18 cellular contexts compared by ENCODE assay signal in the genomic region with DNA sequence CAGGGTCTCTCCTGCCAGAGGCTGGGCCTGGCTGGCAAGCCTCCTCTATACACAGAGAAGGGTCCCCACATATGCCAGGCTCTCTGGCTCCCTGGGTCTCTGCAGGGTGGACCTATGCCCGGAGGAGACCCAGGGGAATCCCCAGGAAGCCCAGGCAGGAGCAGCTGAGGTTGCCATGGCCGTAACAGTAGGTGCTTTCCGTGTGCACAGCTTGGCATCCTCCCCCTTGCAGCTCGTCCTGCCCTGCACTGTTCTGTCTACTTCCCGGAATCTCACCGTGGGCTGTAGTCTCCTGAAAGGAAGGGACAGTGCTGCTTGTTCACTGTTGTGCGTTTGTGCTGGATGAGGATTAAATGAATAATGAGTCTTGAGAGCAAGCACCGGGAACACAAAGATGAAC. TPM values are rescaled to one million over a fixed set of nuclear protein-coding genes. Genes with fewer than 3 reads are reported as not detected.
A peak's percentile ranks its signal among the peaks of the same experiment; 100 is the strongest.
DNase-seq lines count a peak whose midpoint lies in the region; ATAC-seq and TF ChIP-seq lines count a peak whose summit lies in the region.
"Had no signal": no experiment of that assay in that cellular context is flagged by ENCODE, and none has a peak within 500 bp of the region (broad histone marks: within the 10 kb centered on the region; RNA-seq: fewer than 3 reads in every experiment).

No MANE protein-coding gene starts in this region.

- CTCF ChIA-PET in A673 (lab: Charles Lee): no interaction called here

- H3K79me1 ChIP-seq in neuronal stem cell (ENCODE audit: low read depth, low read length): no peaks in the 10 kb centered on the region

- no peak overlapping the region for H2BK12ac ChIP-seq in neuronal stem cell (ENCODE audit: low read length)

- H3K9ac ChIP-seq in neuronal stem cell (ENCODE audit: low read depth, low read length, poor library complexity): no peak overlapping the region
- H3K9ac ChIP-seq: neural progenitor cell had no signal

- H4K8ac ChIP-seq in neuronal stem cell (ENCODE audit: low read depth, low read length): no peak overlapping the region

- no peak overlapping the region for H3K4me2 ChIP-seq in neuronal stem cell (ENCODE audit: insufficient read depth, low read length, poor library complexity, severe bottlenecking)
- H3K4me2 ChIP-seq: neural progenitor cell had no signal

- POLR2A ChIA-PET in A673 (lab: Charles Lee; ENCODE audit: low non-redundant PET): no interaction called here

- no peaks in the 10 kb centered on the region for H3K36me3 ChIP-seq in A673 (ENCODE audit: insufficient read depth, low read length, poor library complexity, severe bottlenecking)
- no peaks in the 10 kb centered on the region for H3K36me3 ChIP-seq in heart right ventricle
- no peaks in the 10 kb centered on the region for H3K36me3 ChIP-seq in neuronal stem cell (replicated peaks in 1 of 2; ENCODE audit: control insufficient read depth in 2 of 2, insufficient read depth in 2 of 2, low read length in 2 of 2)
- H3K36me3 ChIP-seq in H7 (replicated peaks; ENCODE audit: control insufficient read depth, insufficient read depth, low read length): no peaks in the 10 kb centered on the region
- H3K36me3 ChIP-seq: neural progenitor cell, suprapubic skin had no signal

- H4K91ac ChIP-seq in neuronal stem cell (ENCODE audit: low read depth, low read length, poor library complexity): no peak overlapping the region

- H2BK15ac ChIP-seq in neuronal stem cell (ENCODE audit: low read length): no peak overlapping the region

- no peak overlapping the region for H2BK120ac ChIP-seq in neuronal stem cell (ENCODE audit: low read depth, low read length)

- BruUV-seq in A673 (replicated peaks; lab: Mats Ljungman, UMichigan): no TSS peak

- H3K14ac ChIP-seq in neuronal stem cell (ENCODE audit: low read length): peak overlapping the region; percentile 9

- DNase-seq in A673 (ENCODE audit: low spot score) (peak; percentile 27), NCI-H69 (lab: John Stamatoyannopoulos, UW) (peak; percentile 76), heart right ventricle (no peak), neuronal stem cell (ENCODE audit: low spot score) (no peak), NCI-H82 (lab: John Stamatoyannopoulos, UW) (no peak), NCI-H1417 (lab: John Stamatoyannopoulos, UW) (no peak), NCI-H2081 (lab: John Stamatoyannopoulos, UW) (no peak), H7 (no peak)
- DNase-seq: activated CD8-positive, alpha-beta memory T cell treated with anti-CD3 and anti-CD28 coated beads, Interleukin-2, amount 50 U/mL, for 48 hours; activated naive CD8-positive, alpha-beta T cell treated with anti-CD3 and anti-CD28 coated beads, Interleukin-2, amount 50 U/mL, for 24 hours; cerebellar nuclear complex; DMS53; glutamatergic neuron; HFFc6; NCI-H2029 treated with DMSO at 0.1 percent for 48 hours; stimulated activated CD4-positive, alpha-beta T cell treated with anti-CD3 and anti-CD28 coated beads, Interleukin-12 subunit alpha, Interleukin-12 subunit beta, amount 100 ng/mL, for 4 hours had no signal

- WGBS in heart right ventricle, 2 donors: 26 to 28% methylated on average over 8 of the region's 8 CpGs
- no CpG with 5 or more reads among the region's 8 CpGs for WGBS in neuronal stem cell (ENCODE audit: extremely low coverage in 2 of 2, insufficient read length in 2 of 2, insufficient replicate concordance in 1 of 2), 2 donors

- no peak overlapping the region for H2BK5ac ChIP-seq in neuronal stem cell (ENCODE audit: low read length)

- no peak overlapping the region for H3K4ac ChIP-seq in neuronal stem cell (ENCODE audit: low read length)

- TF ChIP-seq CTCF in A673 (conservative IDR thresholded peaks at IDR 0.05; ENCODE audit: low read depth, low read length) (no peak), heart right ventricle (IDR thresholded peaks at IDR 0.05) (no peak)

- peak overlapping the region; percentile 31 for H2AFZ ChIP-seq in neuronal stem cell (ENCODE audit: low read length)
- H2AFZ ChIP-seq: neural progenitor cell had no signal

- H3K4me1 ChIP-seq in A673 (ENCODE audit: insufficient read depth, low read length, poor library complexity, severe bottlenecking): peaks cover 25% of the 10 kb centered on the region
- H3K4me1 ChIP-seq in heart right ventricle: peaks cover 17 to 62% (median 46%) of the 10 kb centered on the region in 9 donors
- H3K4me1 ChIP-seq in neuronal stem cell (ENCODE audit: control insufficient read depth in 2 of 2, insufficient read depth in 1 of 2, low read depth in 1 of 2, low read length in 2 of 2): peaks cover 2 to 11% of the 10 kb centered on the region in 2 donors
- H3K4me1 ChIP-seq: neural progenitor cell had no signal

- no peak overlapping the region for H3K23ac ChIP-seq in neuronal stem cell (ENCODE audit: low read depth, low read length, poor library complexity)

- ATAC-seq in heart right ventricle: peak in 7 of 8 donors; percentile 31 to 65 (median 50)
- ATAC-seq: activated naive CD8-positive, alpha-beta T cell treated with anti-CD3 and anti-CD28 coated beads, Interleukin-2, amount 50 U/mL, for 24 hours had no signal

- H3K9me3 ChIP-seq in A673 (ENCODE audit: low read depth, low read length, poor library complexity, severe bottlenecking): no peaks in the 10 kb centered on the region
- H3K9me3 ChIP-seq in heart right ventricle: no peaks in the 10 kb centered on the region
- H3K9me3 ChIP-seq in neuronal stem cell (replicated peaks in 1 of 2; ENCODE audit: control insufficient read depth in 2 of 2, insufficient read depth in 1 of 2, low read depth in 1 of 2, low read length in 2 of 2): no peaks in the 10 kb centered on the region
- H3K9me3 ChIP-seq: suprapubic skin had no signal

- intact Hi-C loops in A673 (cut with micrococcal nuclease; ENCODE audit: unreplicated experiment) (no loop called here), heart right ventricle (cut with DNase I) (no loop called here)

- H2AK5ac ChIP-seq in neuronal stem cell (ENCODE audit: low read depth, low read length): no peak overlapping the region

- peak overlapping the region; percentile 29 for H3K27ac ChIP-seq in A673 (ENCODE audit: low read depth, low read length, poor library complexity, severe bottlenecking)
- H3K27ac ChIP-seq in heart right ventricle: peak overlapping the region in 8 of 10 donors; percentile 3 to 69 (median 53)
- no peak overlapping the region for H3K27ac ChIP-seq in neuronal stem cell (replicated peaks; ENCODE audit: low read length)
- H3K27ac ChIP-seq: neural progenitor cell, suprapubic skin had no signal

- H3K4me3 ChIP-seq in A673 (ENCODE audit: low read depth, low read length, poor library complexity, severe bottlenecking) (no peak overlapping the region), heart right ventricle (no peak overlapping the region), neuronal stem cell (ENCODE audit: low read length in 2 of 2) (no peak overlapping the region), H7 (ENCODE audit: insufficient read depth, low read depth, low read length) (no peak overlapping the region)
- H3K4me3 ChIP-seq: neural progenitor cell, suprapubic skin had no signal

- H3K27me3 ChIP-seq in A673 (replicated peaks; ENCODE audit: insufficient read depth, low read depth, low read length, poor library complexity): no peaks in the 10 kb centered on the region
- no peaks in the 10 kb centered on the region for H3K27me3 ChIP-seq in heart right ventricle
- H3K27me3 ChIP-seq in neuronal stem cell (ENCODE audit: control insufficient read depth in 3 of 3, insufficient read depth in 3 of 3, low read depth in 1 of 3, low read length in 3 of 3): no peaks in the 10 kb centered on the region
- no peaks in the 10 kb centered on the region for H3K27me3 ChIP-seq in H7 (ENCODE audit: control insufficient read depth, insufficient read depth, low read length)
- H3K27me3 ChIP-seq: neural progenitor cell, suprapubic skin had no signal

- H3K18ac ChIP-seq in neuronal stem cell (ENCODE audit: low read length): no peak overlapping the region

RNA-seq across cellular contexts. Expression of a gene that starts 47.8 kb away (rescaled TPM):
- total RNA-seq in A673 (2021) (15.7 and 19.2 TPM in 2 replicates), heart right ventricle (10 to 100 TPM; 20.8 to 62.6 (median 38.5) TPM)
- polyA plus RNA-seq in heart right ventricle: 10 to 100 TPM; 33.0 to 44.6 TPM
- polyA plus RNA-seq in neuronal stem cell (2013, experiment 1 of 2): 2.7 TPM
- polyA plus RNA-seq in neuronal stem cell (2013, experiment 2 of 2): 2.3 TPM
- total RNA-seq in H7 (2014; rRNA removed; shearing (Covaris generic)): 0.41 and 1.9 TPM in 2 replicates

Comparison
In these comparisons a context has a peak if more than half of its experiments do, and no peak if none do; other contexts are left out.
1. DNase-seq: peak in A673 (single experiment) and NCI-H69 (single experiment); none in heart right ventricle (0 of 2), neuronal stem cell (single experiment), NCI-H82 (single experiment), NCI-H1417 (0 of 3), NCI-H2081 (0 of 2) and H7 (single experiment).